Comparison of ENCODE assay signal across 1 cellular context in the genomic region with DNA sequence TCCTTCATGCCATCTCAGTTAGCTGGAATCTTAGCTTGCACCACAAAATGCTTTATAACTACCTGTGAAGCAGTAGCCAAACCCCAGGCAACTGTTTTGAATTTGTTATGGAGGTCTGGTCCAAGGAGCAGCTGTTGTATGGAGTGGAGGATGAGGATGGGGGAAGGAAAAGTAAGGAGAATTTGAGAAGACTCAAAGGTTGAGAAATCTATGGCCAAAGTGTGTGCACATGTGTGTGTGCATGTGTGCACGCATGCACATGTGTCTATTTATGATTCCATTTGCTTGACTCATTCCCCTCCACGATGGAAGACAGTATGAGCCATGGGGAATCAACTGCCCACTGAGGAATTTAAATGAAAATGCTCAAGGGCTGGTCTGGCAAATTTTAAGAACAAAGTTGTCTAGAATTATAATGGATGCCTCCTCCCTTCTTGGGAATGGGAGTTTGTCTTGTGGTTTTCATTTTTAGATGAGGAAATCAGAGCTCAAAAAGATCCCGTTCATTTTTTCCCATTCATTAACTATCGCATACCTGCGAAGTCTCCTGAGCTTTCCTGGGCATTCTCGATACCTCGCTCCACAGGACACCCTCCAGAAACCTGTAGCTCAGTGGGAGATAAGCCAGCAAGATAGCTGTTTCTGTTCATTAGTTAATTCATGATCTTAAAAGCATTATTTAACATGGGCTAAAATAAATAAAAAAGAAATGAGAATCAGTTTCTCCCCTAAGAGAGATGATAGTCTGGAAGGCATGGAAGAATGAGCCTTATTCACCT.
TF ChIP-seq lines count a peak whose summit lies in the region.

No MANE protein-coding gene starts in this region.

TF ChIP-seq in HepG2, 621 proteins besides CTCF, POLR2A, EP300 and RAD21 (continued from another document):
- no peak for TF ChIP-seq ZNF318 (CRISPR knock-in tag; IDR thresholded peaks at IDR 0.05)
- TF ChIP-seq ZNF546 (CRISPR knock-in tag; conservative IDR thresholded peaks at IDR 0.05): no peak
- TF ChIP-seq ZSCAN22 (CRISPR knock-in tag; IDR thresholded peaks at IDR 0.05): no peak
- no peak for TF ChIP-seq HNF4A (CRISPR knock-in tag; IDR thresholded peaks at IDR 0.05)
